ENCODE assay signal across 1 cellular context in genomic region chr1:54937469-54937868, GRCh38.
TF ChIP-seq lines count a peak whose summit lies in the region.

No MANE protein-coding gene starts in this region.

TF ChIP-seq in GM23338, 12 proteins besides CTCF, POLR2A, EP300 and RAD21 (continued from another document):
- TF ChIP-seq ZNF462 (CRISPR knock-in tag; IDR thresholded peaks at IDR 0.05) (no peak), NANOG (IDR thresholded peaks at IDR 0.05; ENCODE audit: borderline replicate concordance) (no peak), CREB1 (CRISPR knock-in tag; IDR thresholded peaks at IDR 0.05; ENCODE audit: low read depth) (no peak), ETS1 (IDR thresholded peaks at IDR 0.05) (no peak), STAT1 (IDR thresholded peaks at IDR 0.05; ENCODE audit: unreplicated experiment) (no peak), EZH2phosphoT487 (IDR thresholded peaks at IDR 0.05; ENCODE audit: unreplicated experiment) (no peak)
